Comparison of ENCODE assay signal across 10 cellular contexts in genomic region chr12:132513458-132514135, GRCh38.
"Had no signal": no experiment of that assay in that cellular context is flagged by ENCODE, and none has a peak within 500 bp of the region (broad histone marks: within the 10 kb centered on the region; RNA-seq: fewer than 3 reads in every experiment).

No MANE protein-coding gene starts in this region.

- DNase-seq: activated CD4-positive, CD25-positive, alpha-beta regulatory T cell; activated naive CD4-positive, alpha-beta T cell treated with anti-CD3 and anti-CD28 coated beads, Interleukin-2, amount 10 ng/mL, durations not matched to agents 7 days and 5 days; adrenal gland; foreskin keratinocyte; heart left ventricle; mesendoderm; retina; small intestine; trophoblast cell had no signal

- H3K4me3 Mint-ChIP-seq: activated naive CD4-positive, alpha-beta T cell treated with anti-CD3 and anti-CD28 coated beads, Interleukin-2, amount 10 ng/mL, durations not matched to agents 7 days and 5 days had no signal

- H3K27me3 Mint-ChIP-seq: activated naive CD4-positive, alpha-beta T cell treated with anti-CD3 and anti-CD28 coated beads, Interleukin-2, amount 10 ng/mL, durations not matched to agents 7 days and 5 days had no signal

- H3K9me3 ChIP-seq: adrenal gland had no signal

- ATAC-seq: foreskin keratinocyte had no signal

- H3K27ac Mint-ChIP-seq: activated naive CD4-positive, alpha-beta T cell treated with anti-CD3 and anti-CD28 coated beads, Interleukin-2, amount 10 ng/mL, durations not matched to agents 7 days and 5 days; activated T-helper 2 cell treated with anti-CD3 and anti-CD28 coated beads, Interferon-gamma antibody, Interleukin-2, Interleukin-4, amounts not matched to agents 10 μg/mL and 5 μg/mL and 100 μg/mL, durations not matched to agents 14 hours and 24 hours and 36 hours had no signal

- H3K27me3 ChIP-seq: adrenal gland, foreskin keratinocyte, heart left ventricle had no signal

- H3K27ac ChIP-seq: foreskin keratinocyte had no signal

- H3K4me1 ChIP-seq: foreskin keratinocyte had no signal

- H3K4me1 Mint-ChIP-seq: activated naive CD4-positive, alpha-beta T cell treated with anti-CD3 and anti-CD28 coated beads, Interleukin-2, amount 10 ng/mL, durations not matched to agents 7 days and 5 days had no signal

- H3K4me3 ChIP-seq: adrenal gland, heart left ventricle had no signal
